Comparison of ENCODE assay signal across 8 cellular contexts in the genomic region with DNA sequence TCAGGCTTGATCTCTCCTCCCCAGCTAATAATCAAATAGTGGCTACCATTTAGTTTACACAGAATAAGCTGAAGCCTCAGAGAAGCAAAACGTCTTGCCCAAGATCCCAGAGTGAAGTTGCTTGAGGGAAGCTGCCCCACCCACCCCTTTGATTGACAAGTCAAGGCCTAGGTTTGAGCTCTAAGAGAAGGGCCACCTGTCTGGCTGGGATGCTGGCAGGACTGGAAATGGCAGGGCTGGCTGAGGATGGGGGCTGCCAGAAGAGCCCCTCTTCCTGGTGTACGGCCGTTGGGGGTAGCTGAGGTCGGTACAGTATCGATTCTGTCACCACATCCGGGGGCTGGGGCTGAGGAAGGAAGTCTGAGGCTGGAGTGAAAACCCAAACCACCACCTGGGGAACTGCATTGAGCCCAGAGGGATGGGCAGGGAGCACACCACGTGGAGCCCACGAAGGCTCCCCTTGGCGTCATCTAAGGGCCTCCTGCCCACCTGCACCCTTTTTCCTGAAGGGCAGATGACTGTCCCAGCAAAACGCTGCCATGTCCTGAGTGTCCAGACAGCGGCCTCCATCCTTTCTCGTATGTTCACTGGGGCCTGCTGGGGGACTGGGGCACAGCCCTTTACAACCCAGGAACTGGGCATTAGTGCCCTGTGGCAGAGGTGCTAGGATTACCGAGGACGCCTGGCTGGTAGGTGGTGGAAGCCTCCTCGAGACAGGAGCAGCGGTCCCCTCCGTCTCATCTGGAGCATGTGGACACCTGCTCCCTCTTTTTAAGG. TPM values are rescaled to one million over a fixed set of nuclear protein-coding genes. Genes with fewer than 3 reads are reported as not detected.
A peak's percentile ranks its signal among the peaks of the same experiment; 100 is the strongest.
DNase-seq lines count a peak whose midpoint lies in the region; ATAC-seq and TF ChIP-seq lines count a peak whose summit lies in the region.

No MANE protein-coding gene starts in this region.

- H3K36me3 Mint-ChIP-seq in activated T-helper 2 cell treated with anti-CD3 and anti-CD28 coated beads, Interferon-gamma antibody, Interleukin-2, Interleukin-4, amounts not matched to agents 10 μg/mL and 5 μg/mL and 100 μg/mL, durations not matched to agents 14 hours and 24 hours and 36 hours (ENCODE audit: low read depth) = peaks cover 46% of the 10 kb centered on the region
- peaks cover 4 to 12% (median 7%) of the 10 kb centered on the region in 3 donors for H3K36me3 Mint-ChIP-seq in immature natural killer cell

- intact Hi-C loops in activated T-helper 2 cell treated with anti-CD3 and anti-CD28 coated beads, Interferon-gamma antibody, Interleukin-2, Interleukin-4, amounts not matched to agents 10 μg/mL and 5 μg/mL and 100 μg/mL, durations not matched to agents 14 hours and 24 hours and 36 hours (cut with micrococcal nuclease) = no loop called here

- H3K4me3 Mint-ChIP-seq in activated T-helper 2 cell treated with anti-CD3 and anti-CD28 coated beads, Interferon-gamma antibody, Interleukin-2, Interleukin-4, amounts not matched to agents 10 μg/mL and 5 μg/mL and 100 μg/mL, durations not matched to agents 14 hours and 24 hours and 36 hours (ENCODE audit: low read depth) = peak overlapping the region; percentile 94
- peak overlapping the region; percentile 94 to 96 (median 95) for H3K4me3 Mint-ChIP-seq in immature natural killer cell

- peak overlapping the region; percentile 92 for H3K27ac Mint-ChIP-seq in activated T-helper 2 cell treated with anti-CD3 and anti-CD28 coated beads, Interferon-gamma antibody, Interleukin-2, Interleukin-4, amounts not matched to agents 10 μg/mL and 5 μg/mL and 100 μg/mL, durations not matched to agents 14 hours and 24 hours and 36 hours
- peak overlapping the region; percentile 91 to 98 (median 96) for H3K27ac Mint-ChIP-seq in immature natural killer cell

- no peak for ATAC-seq in HG02973 (IDR thresholded peaks at IDR 0.05; ENCODE audit: unreplicated experiment)

- no peaks in the 10 kb centered on the region for H3K27me3 Mint-ChIP-seq in activated T-helper 2 cell treated with anti-CD3 and anti-CD28 coated beads, Interferon-gamma antibody, Interleukin-2, Interleukin-4, amounts not matched to agents 10 μg/mL and 5 μg/mL and 100 μg/mL, durations not matched to agents 14 hours and 24 hours and 36 hours (ENCODE audit: low read depth)
- peaks cover 5 to 12% (median 8%) of the 10 kb centered on the region in 3 donors for H3K27me3 Mint-ChIP-seq in immature natural killer cell (ENCODE audit: low read depth in 3 of 3)

- peak; percentile 9 for DNase-seq in SKM-1 treated with dmso at 0.1 percent for 144 hours (lab: John Stamatoyannopoulos, UW; ENCODE audit: unreplicated experiment)
- DNase-seq in SKM-1 (lab: John Stamatoyannopoulos, UW; ENCODE audit: unreplicated experiment) = no peak
- peak; percentile 69 for DNase-seq in activated T-helper 2 cell treated with anti-CD3 and anti-CD28 coated beads, Interferon-gamma antibody, Interleukin-2, Interleukin-4, amounts not matched to agents 10 μg/mL and 5 μg/mL and 100 μg/mL, durations not matched to agents 14 hours and 24 hours and 36 hours (ENCODE audit: low spot score)
- DNase-seq in immature natural killer cell = peak; percentile 69 to 76 (median 75)
- peak; percentile 44 to 47 for DNase-seq in stimulated activated CD8-positive, alpha-beta memory T cell treated with anti-CD3 and anti-CD28 coated beads, Interleukin-7, amount 100 ng/mL, for 4 hours (ENCODE audit: low read depth in 2 of 2)
- no peak for DNase-seq in NCI-H128 (lab: John Stamatoyannopoulos, UW; ENCODE audit: unreplicated experiment)

- H3K4me1 Mint-ChIP-seq in activated T-helper 2 cell treated with anti-CD3 and anti-CD28 coated beads, Interferon-gamma antibody, Interleukin-2, Interleukin-4, amounts not matched to agents 10 μg/mL and 5 μg/mL and 100 μg/mL, durations not matched to agents 14 hours and 24 hours and 36 hours (ENCODE audit: low read depth) = peaks cover 34% of the 10 kb centered on the region
- peaks cover 62 to 67% of the 10 kb centered on the region in 2 donors for H3K4me1 Mint-ChIP-seq in immature natural killer cell

- no peaks in the 10 kb centered on the region for H3K9me3 Mint-ChIP-seq in activated T-helper 2 cell treated with anti-CD3 and anti-CD28 coated beads, Interferon-gamma antibody, Interleukin-2, Interleukin-4, amounts not matched to agents 10 μg/mL and 5 μg/mL and 100 μg/mL, durations not matched to agents 14 hours and 24 hours and 36 hours
- no peaks in the 10 kb centered on the region for H3K9me3 Mint-ChIP-seq in immature natural killer cell

TF ChIP-seq in PFSK-1, 5 proteins besides CTCF, POLR2A, EP300 and RAD21:
- TF ChIP-seq SIN3A (IDR thresholded peaks at IDR 0.05; ENCODE audit: borderline replicate concordance, insufficient read depth, low read length) = peak; percentile 5; the same call in 1 of the 2 replicates
- no peak for TF ChIP-seq POLR2AphosphoS5 (IDR thresholded peaks at IDR 0.05; ENCODE audit: low read depth, low read length)

RNA-seq across cellular contexts. Expression of gene PRKD2, which starts 1.4 kb away (rescaled TPM):
- 52.1 TPM for polyA plus RNA-seq in PFSK-1 (2012; ENCODE audit: insufficient read length, low read depth)
- 77.9 and 79.8 TPM in 2 replicates for total RNA-seq in activated T-helper 2 cell treated with anti-CD3 and anti-CD28 coated beads, Interferon-gamma antibody, Interleukin-2, Interleukin-4, amounts not matched to agents 10 μg/mL and 5 μg/mL and 100 μg/mL, durations not matched to agents 14 hours and 24 hours and 36 hours
- 100 to 1,000 TPM in 1 of 3 donors, 10 to 100 TPM in 2; 36.3 to 116 (median 36.3) TPM for polyA plus RNA-seq in immature natural killer cell

RNA-seq across cellular contexts. Expression of gene FKRP, which starts 27.5 kb away (rescaled TPM):
- polyA plus RNA-seq in PFSK-1 (2012; ENCODE audit: insufficient read length, low read depth) = 37.5 TPM
- total RNA-seq in activated T-helper 2 cell treated with anti-CD3 and anti-CD28 coated beads, Interferon-gamma antibody, Interleukin-2, Interleukin-4, amounts not matched to agents 10 μg/mL and 5 μg/mL and 100 μg/mL, durations not matched to agents 14 hours and 24 hours and 36 hours = 23.1 and 23.8 TPM in 2 replicates
- polyA plus RNA-seq in immature natural killer cell = 1 to 10 TPM in 2 of 3 donors, not detected in 1; 2.2 to 5.4 TPM

RNA-seq across cellular contexts. Expression of gene STRN4, which starts 27.9 kb away (rescaled TPM):
- polyA plus RNA-seq in PFSK-1 (2012; ENCODE audit: insufficient read length, low read depth) = 191 TPM
- 96.2 and 97.7 TPM in 2 replicates for total RNA-seq in activated T-helper 2 cell treated with anti-CD3 and anti-CD28 coated beads, Interferon-gamma antibody, Interleukin-2, Interleukin-4, amounts not matched to agents 10 μg/mL and 5 μg/mL and 100 μg/mL, durations not matched to agents 14 hours and 24 hours and 36 hours
- polyA plus RNA-seq in immature natural killer cell = 10 to 100 TPM in 2 of 3 donors, 1 to 10 TPM in 1; 8.8 to 26.8 (median 10.8) TPM

RNA-seq across cellular contexts. Expression of gene DACT3, which starts 57.4 kb away (rescaled TPM):
- polyA plus RNA-seq in PFSK-1 (2012; ENCODE audit: insufficient read length, low read depth) = 22.9 TPM
- total RNA-seq in activated T-helper 2 cell treated with anti-CD3 and anti-CD28 coated beads, Interferon-gamma antibody, Interleukin-2, Interleukin-4, amounts not matched to agents 10 μg/mL and 5 μg/mL and 100 μg/mL, durations not matched to agents 14 hours and 24 hours and 36 hours = 6.1 and 6.5 TPM in 2 replicates
- polyA plus RNA-seq in immature natural killer cell = not detected

Comparison
In these comparisons a context has a peak if more than half of its experiments do, and no peak if none do; other contexts are left out.
1. DNase-seq: peak in SKM-1 treated with dmso at 0.1 percent for 144 hours (single experiment), activated T-helper 2 cell treated with anti-CD3 and anti-CD28 coated beads, Interferon-gamma antibody, Interleukin-2, Interleukin-4, amounts not matched to agents 10 μg/mL and 5 μg/mL and 100 μg/mL, durations not matched to agents 14 hours and 24 hours and 36 hours (single experiment), immature natural killer cell (3 of 3) and stimulated activated CD8-positive, alpha-beta memory T cell treated with anti-CD3 and anti-CD28 coated beads, Interleukin-7, amount 100 ng/mL, for 4 hours (2 of 2); none in SKM-1 (single experiment) and NCI-H128 (single experiment).